Comparison of ENCODE assay signal across 8 cellular contexts in genomic region chr3:184155644-184156521, GRCh38. TPM values are rescaled to one million over a fixed set of nuclear protein-coding genes. Genes with fewer than 3 reads are reported as not detected.
A peak's percentile ranks its signal among the peaks of the same experiment; 100 is the strongest.
DNase-seq lines count a peak whose midpoint lies in the region; ATAC-seq and TF ChIP-seq lines count a peak whose summit lies in the region.

No MANE protein-coding gene starts in this region.

- BruUV-seq in PC-3 (replicated peaks; lab: Mats Ljungman, UMichigan) = TSS peak; percentile 40

- H3K9ac ChIP-seq in PC-3 (ENCODE audit: low read length) = peak overlapping the region; percentile 81

- H3K27me3 ChIP-seq in PC-3 (ENCODE audit: low read length) = no peaks in the 10 kb centered on the region
- H3K27me3 ChIP-seq in heart right ventricle = no peaks in the 10 kb centered on the region
- no peaks in the 10 kb centered on the region for H3K27me3 ChIP-seq in prostate gland (replicated peaks; ENCODE audit: insufficient read depth)

- peak overlapping the region; percentile 94 for H3K4me3 Mint-ChIP-seq in activated naive CD4-positive, alpha-beta T cell treated with anti-CD3 and anti-CD28 coated beads for 36 hours

- no peaks in the 10 kb centered on the region for H3K36me3 Mint-ChIP-seq in activated naive CD4-positive, alpha-beta T cell treated with anti-CD3 and anti-CD28 coated beads for 36 hours (ENCODE audit: low read depth)

- no peaks in the 10 kb centered on the region for H3K9me3 Mint-ChIP-seq in activated naive CD4-positive, alpha-beta T cell treated with anti-CD3 and anti-CD28 coated beads for 36 hours

- POLR2A ChIA-PET in PC-3 (lab: Charles Lee; ENCODE audit: unreplicated experiment) = no interaction called here

- H3K27ac Mint-ChIP-seq in activated naive CD4-positive, alpha-beta T cell treated with anti-CD3 and anti-CD28 coated beads for 36 hours = peak overlapping the region; percentile 66

- H3F3A ChIP-seq in PC-3 (ENCODE audit: low read length, unreplicated experiment) = no peaks in the 10 kb centered on the region

- DNase-seq in NCI-H2081 (lab: John Stamatoyannopoulos, UW) = peak; percentile 47 to 69
- DNase-seq in NCI-H2081 treated with DMSO at 0.1 percent for 48 hours (lab: John Stamatoyannopoulos, UW) = no peak
- peak; percentile 33 for DNase-seq in PC-3
- DNase-seq in activated naive CD4-positive, alpha-beta T cell treated with anti-CD3 and anti-CD28 coated beads for 36 hours = peak; percentile 62
- DNase-seq in heart right ventricle = peak; percentile 31 to 51
- DNase-seq in prostate gland (ENCODE audit: low spot score) = peak; percentile 24
- no peak for DNase-seq in kidney glomerular epithelial cell (lab: John Stamatoyannopoulos, UW)

- CTCF ChIA-PET in PC-3 (lab: Charles Lee) = no interaction called here
- CTCF ChIA-PET in activated naive CD4-positive, alpha-beta T cell treated with anti-CD3 and anti-CD28 coated beads for 36 hours (lab: Charles Lee) = interaction anchor here (0.9 to 1.6 kb wide), 4 partner anchors 18 to 271 kb away, joined by 3 to 7 read pairs (median 3); partner anchors contain the start of gene PARL

- H3K27me3 Mint-ChIP-seq in activated naive CD4-positive, alpha-beta T cell treated with anti-CD3 and anti-CD28 coated beads for 36 hours (ENCODE audit: low read depth) = no peaks in the 10 kb centered on the region

- H3K4me3 ChIP-seq in PC-3 (ENCODE audit: low read length) (peak overlapping the region; percentile 90), heart right ventricle (peak overlapping the region; percentile 87 to 99 (median 97)), prostate gland (peak overlapping the region; percentile 78 to 81)

- no peaks in the 10 kb centered on the region for H3K9me3 ChIP-seq in PC-3 (ENCODE audit: low read length)
- H3K9me3 ChIP-seq in heart right ventricle = no peaks in the 10 kb centered on the region
- no peaks in the 10 kb centered on the region for H3K9me3 ChIP-seq in prostate gland

- TF ChIP-seq CTCF in PC-3 (conservative IDR thresholded peaks at IDR 0.05; ENCODE audit: low read depth, low read length) (no peak), heart right ventricle (IDR thresholded peaks at IDR 0.05) (no peak), prostate gland (IDR thresholded peaks at IDR 0.05) (no peak)

- no peak for TF ChIP-seq POLR2A in prostate gland (IDR thresholded peaks at IDR 0.05)

- peaks cover 46% of the 10 kb centered on the region for H3K79me2 ChIP-seq in PC-3 (ENCODE audit: low read length)

- peak overlapping the region; percentile 78 for H2AFZ ChIP-seq in PC-3 (ENCODE audit: low read length)

- peak overlapping the region; percentile 95 for H3K4me2 ChIP-seq in PC-3 (ENCODE audit: low read length)

- H3K4me1 ChIP-seq in PC-3 (ENCODE audit: insufficient read depth, low read length) = peaks cover 21% of the 10 kb centered on the region
- H3K4me1 ChIP-seq in heart right ventricle = peaks cover 30 to 61% (median 50%) of the 10 kb centered on the region in 9 donors
- peaks cover 13% of the 10 kb centered on the region for H3K4me1 ChIP-seq in prostate gland (replicated peaks)

- 0% methylated on average over 47 of the region's 47 CpGs for WGBS in heart right ventricle, 2 donors
- WGBS in prostate gland = under 1% methylated on average over 47 of the region's 47 CpGs

- H3K27ac ChIP-seq in PC-3 (ENCODE audit: low read length) (peak overlapping the region; percentile 28; the same call in 1 of the 2 replicates), heart right ventricle (peak overlapping the region; percentile 91 to 99 (median 96)), prostate gland (peak overlapping the region; percentile 84 to 91)

- ATAC-seq in HG02870 (IDR thresholded peaks at IDR 0.05; ENCODE audit: unreplicated experiment) = peak; percentile 24
- peak; percentile 20 for ATAC-seq in PC-3
- ATAC-seq in heart right ventricle = peak in 7 of 8 donors; percentile 2 to 52 (median 22)

- no peaks in the 10 kb centered on the region for H3K9me2 ChIP-seq in PC-3 (replicated peaks; ENCODE audit: low read length)

- peaks cover 9% of the 10 kb centered on the region for H4K20me1 ChIP-seq in PC-3 (ENCODE audit: low read length)

- no peaks in the 10 kb centered on the region for H3K36me3 ChIP-seq in PC-3 (ENCODE audit: low read depth, low read length)
- H3K36me3 ChIP-seq in heart right ventricle = no peaks in the 10 kb centered on the region
- no peaks in the 10 kb centered on the region for H3K36me3 ChIP-seq in prostate gland

- H3K4me1 Mint-ChIP-seq in activated naive CD4-positive, alpha-beta T cell treated with anti-CD3 and anti-CD28 coated beads for 36 hours (ENCODE audit: low read depth) = peaks cover 23% of the 10 kb centered on the region

- intact Hi-C loops in PC-3 (cut with micrococcal nuclease) = loop anchor here (1.0 to 2.0 kb wide), 2 partner anchors 19 to 22 kb away; partner anchors contain the start of gene AP2M1
- intact Hi-C loops in activated naive CD4-positive, alpha-beta T cell treated with anti-CD3 and anti-CD28 coated beads for 36 hours (cut with micrococcal nuclease) = loop anchor here (1.0 kb wide), 4 partner anchors 18 to 93 kb away; partner anchors contain the start of genes ABCF3, AP2M1, EEF1AKMT4 and EIF2B5
- intact Hi-C loops in heart right ventricle (cut with DNase I) = loop anchor here in 4 of 10 donors (2.0 to 10.0 kb wide), 5 partner anchors 19 to 159 kb away; partner anchors contain the start of genes EIF2B5 (in 3 of the 4), ALG3 (in 2 of the 4), AP2M1 (in 2 of the 4) and EEF1AKMT4 (in 2 of the 4)
- intact Hi-C loops in prostate gland (cut with DNase I) = no loop called here

RNA-seq across cellular contexts. Expression of gene DVL3, which starts 0.7 kb away (rescaled TPM):
- total RNA-seq in PC-3 (2014; rRNA removed) (50.6 and 56.1 TPM in 2 replicates), heart right ventricle (10 to 100 TPM; 52.6 to 81.7 (median 68.6) TPM), prostate gland (10 to 100 TPM; 61.7 to 95.1 TPM)
- total RNA-seq in activated naive CD4-positive, alpha-beta T cell treated with anti-CD3 and anti-CD28 coated beads for 36 hours = 10 to 100 TPM; 19.6 to 19.9 TPM
- polyA plus RNA-seq in heart right ventricle = 10 to 100 TPM; 37.5 to 42.0 TPM

RNA-seq across cellular contexts. Expression of gene AP2M1, which starts 18.8 kb away (rescaled TPM):
- total RNA-seq in PC-3 (2014; rRNA removed) (522 and 538 TPM in 2 replicates), heart right ventricle (100 to 1,000 TPM; 263 to 371 (median 321) TPM), prostate gland (100 to 1,000 TPM; 183 to 307 TPM)
- total RNA-seq in activated naive CD4-positive, alpha-beta T cell treated with anti-CD3 and anti-CD28 coated beads for 36 hours = 100 to 1,000 TPM; 206 to 212 TPM
- polyA plus RNA-seq in heart right ventricle = 100 to 1,000 TPM; 187 to 390 TPM

RNA-seq across cellular contexts. Expression of gene EIF2B5, which starts 20.7 kb away (rescaled TPM):
- total RNA-seq in PC-3 (2014; rRNA removed) (51.3 and 57.0 TPM in 2 replicates), heart right ventricle (10 to 100 TPM; 26.8 to 37.3 (median 31.6) TPM), prostate gland (10 to 100 TPM; 54.9 to 61.5 TPM)
- total RNA-seq in activated naive CD4-positive, alpha-beta T cell treated with anti-CD3 and anti-CD28 coated beads for 36 hours = 10 to 100 TPM; 48.8 to 56.4 TPM
- polyA plus RNA-seq in heart right ventricle = 10 to 100 TPM; 30.6 to 44.6 TPM

RNA-seq across cellular contexts. Expression of gene ABCF3, which starts 30.1 kb away (rescaled TPM):
- total RNA-seq in PC-3 (2014; rRNA removed) (84.7 and 85.5 TPM in 2 replicates), heart right ventricle (10 to 100 TPM; 60.1 to 90.7 (median 68.3) TPM), prostate gland (100 to 1,000 TPM in 1 of 2 donors, 10 to 100 TPM in 1; 62.9 to 103 TPM)
- total RNA-seq in activated naive CD4-positive, alpha-beta T cell treated with anti-CD3 and anti-CD28 coated beads for 36 hours = 10 to 100 TPM; 38.5 to 39.1 TPM
- polyA plus RNA-seq in heart right ventricle = 10 to 100 TPM; 78.0 to 87.9 TPM

RNA-seq across cellular contexts. Expression of gene HTR3E, which starts 59.0 kb away (rescaled TPM):
- total RNA-seq in PC-3 (2014; rRNA removed) (not detected in 2 replicates), heart right ventricle (not detected), prostate gland (not detected)
- total RNA-seq in activated naive CD4-positive, alpha-beta T cell treated with anti-CD3 and anti-CD28 coated beads for 36 hours = not detected
- not detected for polyA plus RNA-seq in heart right ventricle

Comparison
In these comparisons a context has a peak if more than half of its experiments do, and no peak if none do; other contexts are left out.
1. DNase-seq: peak in NCI-H2081 (2 of 2), PC-3 (single experiment), activated naive CD4-positive, alpha-beta T cell treated with anti-CD3 and anti-CD28 coated beads for 36 hours (single experiment), heart right ventricle (2 of 2) and prostate gland (single experiment); none in NCI-H2081 treated with DMSO at 0.1 percent for 48 hours (single experiment) and kidney glomerular epithelial cell (single experiment).
2. H3K27ac ChIP-seq: peak in every context shown above with its lines; median percentile 96 in heart right ventricle; 88 in prostate gland; 28 in PC-3.
3. Peak in every context shown above with its lines, with median percentiles within 50 percentile points of each other: ATAC-seq and H3K4me3 ChIP-seq.